In the genomic region with DNA sequence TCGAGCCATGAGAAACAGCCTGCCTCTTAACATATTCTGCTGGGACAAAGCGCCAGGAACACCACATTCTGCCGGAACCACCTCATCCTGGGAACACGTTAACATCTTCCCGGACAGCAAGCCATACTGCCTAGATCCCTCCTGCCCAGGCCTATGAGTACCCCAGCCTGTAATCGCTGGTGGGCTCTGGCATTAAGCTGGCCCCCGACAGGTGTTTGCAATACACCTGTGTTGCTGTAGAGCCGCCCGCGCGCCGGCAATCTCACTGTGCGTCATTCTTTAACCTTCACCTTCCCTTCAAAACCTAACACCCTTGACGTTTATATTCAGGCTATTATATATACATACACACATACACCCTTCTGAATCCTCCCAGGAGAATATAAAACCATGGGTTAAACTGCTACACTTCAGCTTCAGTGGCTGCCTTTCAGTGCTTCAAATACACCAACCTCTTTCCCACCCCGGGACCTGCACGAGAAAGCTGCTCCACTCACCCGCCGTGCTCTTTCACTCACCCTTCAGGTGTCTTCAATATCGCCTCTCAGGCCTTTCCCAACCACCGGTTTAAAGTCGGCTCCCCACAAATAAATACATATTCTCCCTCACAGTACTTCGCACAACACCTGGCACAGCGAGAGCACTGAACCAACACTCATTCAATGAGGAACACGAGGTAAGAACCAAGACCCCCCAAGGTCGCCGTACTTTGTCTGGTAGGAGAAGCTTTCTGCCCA, we compare ENCODE assay signal across 8 cellular contexts. TPM values are rescaled to one million over a fixed set of nuclear protein-coding genes. Genes with fewer than 3 reads are reported as not detected.
DNase-seq lines count a peak whose midpoint lies in the region; ATAC-seq and TF ChIP-seq lines count a peak whose summit lies in the region.

No MANE protein-coding gene starts in this region.

- H3K9me2 ChIP-seq in GM23338 (ENCODE audit: insufficient read depth): no peaks in the 10 kb centered on the region

- H3K79me2 ChIP-seq in GM23338 (replicated peaks; ENCODE audit: insufficient read depth): 0 out of 2 replicates have a peak, but pooled peaks cover 2% of the 10 kb centered on the region

- peaks cover 4% of the 10 kb centered on the region; the same call in 1 of the 2 replicates for H4K20me1 ChIP-seq in GM23338 (replicated peaks; ENCODE audit: insufficient read depth)

- H3K4me3 Mint-ChIP-seq in GM23338: peak overlapping the region; percentile 91

- no peaks in the 10 kb centered on the region for H3K9me3 ChIP-seq in SJCRH30 (replicated peaks)
- no peaks in the 10 kb centered on the region for H3K9me3 ChIP-seq in adrenal gland (replicated peaks in 1 of 3)

- peaks cover 4% of the 10 kb centered on the region; the same call in 2 of the 3 replicates for H3K36me3 Mint-ChIP-seq in GM23338 (ENCODE audit: low read depth)

- no peak overlapping the region for H3K27ac Mint-ChIP-seq in GM23338

- H3F3A ChIP-seq in GM23338 (replicated peaks; ENCODE audit: low read depth): 0 out of 2 replicates have a peak, but pooled peaks cover 3% of the 10 kb centered on the region

- H3K4me3 ChIP-seq in GM23338 (peak overlapping the region; percentile 93), SJCRH30 (peak overlapping the region; percentile 89; the same call in 1 of the 2 replicates), fibroblast of the aortic adventitia (ENCODE audit: low read depth, low read length) (peak overlapping the region; percentile 98), rectal smooth muscle tissue (ENCODE audit: low read length) (peak overlapping the region; percentile 90), adrenal gland (peak overlapping the region in 2 of 4 donors; percentile 76)

- H3K9ac ChIP-seq in rectal smooth muscle tissue (ENCODE audit: low read length): peak overlapping the region; percentile 50

- H3K4me2 ChIP-seq in GM23338: peak overlapping the region; percentile 98

- H3K27me3 Mint-ChIP-seq in GM23338 (ENCODE audit: insufficient read depth, low read depth, poor library complexity): peaks cover 24% of the 10 kb centered on the region

- H3K27me3 ChIP-seq in GM23338 (ENCODE audit: insufficient read depth) (peaks cover 13% of the 10 kb centered on the region), SJCRH30 (no peaks in the 10 kb centered on the region), rectal smooth muscle tissue (ENCODE audit: control insufficient read depth, insufficient read depth, low read length) (no peaks in the 10 kb centered on the region), adrenal gland (no peaks in the 10 kb centered on the region)

- peaks cover 10% of the 10 kb centered on the region for H3K4me1 Mint-ChIP-seq in GM23338

- no peak for TF ChIP-seq CTCF in GM23338 (conservative IDR thresholded peaks at IDR 0.05; ENCODE audit: low read depth in 2 of 2)
- TF ChIP-seq CTCF in fibroblast of the aortic adventitia (IDR thresholded peaks at IDR 0.05; ENCODE audit: insufficient read depth, low read length): no peak
- no peak for TF ChIP-seq CTCF in adrenal gland (IDR thresholded peaks at IDR 0.05)

- ATAC-seq in GM23338 (no peak), GM18858 (IDR thresholded peaks at IDR 0.05; ENCODE audit: unreplicated experiment) (no peak), HG02642 (IDR thresholded peaks at IDR 0.05; ENCODE audit: poor library complexity, unreplicated experiment) (no peak)

- H3K9me3 Mint-ChIP-seq in GM23338: no peaks in the 10 kb centered on the region; the same call in 2 of the 3 replicates

- H3K36me3 ChIP-seq in GM23338 (ENCODE audit: insufficient read depth) (no peaks in the 10 kb centered on the region), SJCRH30 (peaks cover 7% of the 10 kb centered on the region; the same call in 1 of the 2 replicates), rectal smooth muscle tissue (ENCODE audit: control insufficient read depth, insufficient read depth, low read length) (peaks cover 6% of the 10 kb centered on the region), adrenal gland (replicated peaks in 1 of 2) (peaks cover 0 to 6% of the 10 kb centered on the region in 2 donors)

- no peak overlapping the region for H3K27ac ChIP-seq in GM23338 (ENCODE audit: low read depth)
- no peak overlapping the region for H3K27ac ChIP-seq in SJCRH30
- no peak overlapping the region for H3K27ac ChIP-seq in rectal smooth muscle tissue (ENCODE audit: low read depth, low read length)
- no peak overlapping the region for H3K27ac ChIP-seq in adrenal gland

- TF ChIP-seq POLR2A in adrenal gland (IDR thresholded peaks at IDR 0.05): no peak

- H2AFZ ChIP-seq in GM23338: peak overlapping the region; percentile 98

- H3K4me1 ChIP-seq in GM23338 (ENCODE audit: insufficient read depth) (peaks cover 3% of the 10 kb centered on the region; the same call in 1 of the 2 replicates), SJCRH30 (no peaks in the 10 kb centered on the region; the same call in 1 of the 2 replicates), rectal smooth muscle tissue (ENCODE audit: control insufficient read depth, insufficient read depth, low read length) (peaks cover 3% of the 10 kb centered on the region), adrenal gland (replicated peaks in 1 of 2) (peaks cover 23% of the 10 kb centered on the region in 2 donors)

- DNase-seq in GM23338 (ENCODE audit: low spot score) (no peak), SJCRH30 (no peak), fibroblast of the aortic adventitia (ENCODE audit: low read depth) (no peak), epidermal melanocyte (ENCODE audit: insufficient read length, low spot score) (no peak), adrenal gland (no peak)

- 36 to 44% (median 40%) methylated on average over 24 to 26 of the region's 26 CpGs for WGBS in adrenal gland, 4 donors

- intact Hi-C loops in adrenal gland (cut with DNase I): no loop called here

TF ChIP-seq in GM23338, 12 proteins besides CTCF, POLR2A, EP300 and RAD21 (continues in another document):
- TF ChIP-seq, protein P1, sequence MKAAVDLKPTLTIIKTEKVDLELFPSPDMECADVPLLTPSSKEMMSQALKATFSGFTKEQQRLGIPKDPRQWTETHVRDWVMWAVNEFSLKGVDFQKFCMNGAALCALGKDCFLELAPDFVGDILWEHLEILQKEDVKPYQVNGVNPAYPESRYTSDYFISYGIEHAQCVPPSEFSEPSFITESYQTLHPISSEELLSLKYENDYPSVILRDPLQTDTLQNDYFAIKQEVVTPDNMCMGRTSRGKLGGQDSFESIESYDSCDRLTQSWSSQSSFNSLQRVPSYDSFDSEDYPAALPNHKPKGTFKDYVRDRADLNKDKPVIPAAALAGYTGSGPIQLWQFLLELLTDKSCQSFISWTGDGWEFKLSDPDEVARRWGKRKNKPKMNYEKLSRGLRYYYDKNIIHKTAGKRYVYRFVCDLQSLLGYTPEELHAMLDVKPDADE (IDR thresholded peaks at IDR 0.05): no peak
- no peak for TF ChIP-seq ZNF331 (CRISPR knock-in tag; IDR thresholded peaks at IDR 0.05; ENCODE audit: low read depth)
- no peak for TF ChIP-seq STAT1 (IDR thresholded peaks at IDR 0.05; ENCODE audit: unreplicated experiment)
- TF ChIP-seq JUNB (IDR thresholded peaks at IDR 0.05; ENCODE audit: unreplicated experiment): no peak

RNA-seq across cellular contexts. Expression of a gene that starts 1.0 kb away (rescaled TPM):
- total RNA-seq in GM23338 (2014; rRNA removed; shearing (Covaris generic)): 10.2 and 11.5 TPM in 2 replicates
- polyA plus RNA-seq in GM23338 (2016; fragmentation: Nextera tagmentation; extraction: Ambion mirVana) (16.0 and 16.1 TPM in 2 replicates), adrenal gland (10 to 100 TPM in 2 of 3 donors, 1 to 10 TPM in 1; 9.5 to 31.9 (median 24.5) TPM)
- 6.6 and 10.4 TPM in 2 replicates for total RNA-seq in SJCRH30 (2014; rRNA removed; shearing (Covaris generic))
- total RNA-seq in fibroblast of the aortic adventitia (ENCODE audit: low replicate concordance) (12.4 and 17.8 TPM in 2 replicates), adrenal gland (10 to 100 TPM in 7 of 8 donors, 1 to 10 TPM in 1; 7.1 to 26.0 (median 17.8) TPM)
